ENCODE assay signal across 13 cellular contexts in the genomic region with DNA sequence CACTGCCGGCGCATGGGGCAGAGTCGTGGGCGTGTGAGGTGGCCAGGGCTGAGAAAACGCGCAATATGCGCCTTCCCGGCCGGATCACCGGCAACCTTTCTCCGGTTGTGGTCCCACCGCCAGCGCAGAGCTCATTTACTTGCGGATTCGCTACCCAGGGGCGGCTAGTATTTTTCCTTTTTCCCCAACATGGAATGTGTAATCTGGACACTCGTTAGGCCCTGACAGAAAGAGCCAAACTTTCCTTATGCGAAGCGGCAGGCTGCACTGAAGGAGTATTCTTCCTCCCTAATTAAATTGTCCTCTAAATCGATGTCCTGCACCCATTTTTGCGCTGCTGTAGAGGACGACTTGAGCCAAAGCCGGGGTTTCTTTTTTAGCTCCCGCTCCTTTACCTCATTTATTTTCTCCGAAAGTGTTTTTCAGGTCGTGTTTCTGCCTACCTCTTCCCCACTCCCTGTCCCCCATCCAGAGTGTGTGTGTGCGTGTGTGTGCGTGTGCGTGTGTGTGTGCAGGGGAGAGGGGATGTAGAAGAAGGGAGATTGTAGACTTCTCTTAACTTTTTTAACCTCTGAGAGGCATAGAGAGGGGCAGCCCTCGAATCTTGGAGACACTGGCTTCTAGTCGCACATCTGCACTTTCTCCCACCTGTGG. TPM values are rescaled to one million over a fixed set of nuclear protein-coding genes. Genes with fewer than 3 reads are reported as not detected.
A peak's percentile ranks its signal among the peaks of the same experiment; 100 is the strongest.
DNase-seq lines count a peak whose midpoint lies in the region; ATAC-seq and TF ChIP-seq lines count a peak whose summit lies in the region.
"Had no signal": no experiment of that assay in that cellular context is flagged by ENCODE, and none has a peak within 500 bp of the region (broad histone marks: within the 10 kb centered on the region; RNA-seq: fewer than 3 reads in every experiment).

No MANE protein-coding gene starts in this region.

- peaks cover 37% of the 10 kb centered on the region for H3K4me1 ChIP-seq in CD8-positive, alpha-beta memory T cell (ENCODE audit: insufficient read depth, low read length)
- H3K4me1 ChIP-seq in HUES48 (ENCODE audit: control insufficient read depth, insufficient read depth, low read length) (peaks cover 52% of the 10 kb centered on the region), neutrophil (ENCODE audit: control insufficient read depth in 1 of 2, insufficient read depth in 1 of 2, low read depth in 1 of 2, low read length in 1 of 2) (peaks cover 95 to 99% of the 10 kb centered on the region in 2 experiments), A673 (ENCODE audit: insufficient read depth, low read length, poor library complexity, severe bottlenecking) (peaks cover 7% of the 10 kb centered on the region)

- CTCF ChIA-PET in CD8-positive, alpha-beta memory T cell (lab: Charles Lee) = no interaction called here
- CTCF ChIA-PET in A673 (lab: Charles Lee) = no interaction called here

- no TSS peak for BruUV-seq in A673 (replicated peaks; lab: Mats Ljungman, UMichigan)

- no peaks in the 10 kb centered on the region for H3K36me3 ChIP-seq in CD8-positive, alpha-beta memory T cell (ENCODE audit: insufficient read depth, low read length)
- H3K36me3 ChIP-seq in HUES48 (ENCODE audit: control insufficient read depth, insufficient read depth, low read length) = no peaks in the 10 kb centered on the region
- no peaks in the 10 kb centered on the region for H3K36me3 ChIP-seq in neutrophil
- no peaks in the 10 kb centered on the region for H3K36me3 ChIP-seq in A673 (ENCODE audit: insufficient read depth, low read length, poor library complexity, severe bottlenecking)
- H3K36me3 ChIP-seq: heart left ventricle, sigmoid colon had no signal

- ATAC-seq in HG02938 (IDR thresholded peaks at IDR 0.05; ENCODE audit: unreplicated experiment) (no peak), esophagus mucosa (no peak)
- ATAC-seq: heart left ventricle had no signal

- peaks cover 0 to under 1% (median 0%) of the 10 kb centered on the region in 3 donors for H3K36me3 Mint-ChIP-seq in CD8-positive, alpha-beta memory T cell
- no peaks in the 10 kb centered on the region for H3K36me3 Mint-ChIP-seq in dendritic cell treated with granulocyte-macrophage colony-stimulating factor and Interleukin-4, amounts not matched to agents 40 ng/mL and 50 ng/mL, for 4 days (ENCODE audit: low read depth)
- H3K36me3 Mint-ChIP-seq: mesothelial cell of epicardium had no signal

- H3K4me1 Mint-ChIP-seq in CD8-positive, alpha-beta memory T cell = peaks cover 61 to 90% (median 70%) of the 10 kb centered on the region in 3 donors
- H3K4me1 Mint-ChIP-seq in dendritic cell treated with granulocyte-macrophage colony-stimulating factor and Interleukin-4, amounts not matched to agents 40 ng/mL and 50 ng/mL, for 4 days (ENCODE audit: low read depth) = peaks cover 90% of the 10 kb centered on the region

- H3K27ac ChIP-seq in CD8-positive, alpha-beta memory T cell (ENCODE audit: low read depth, low read length) = no peak overlapping the region
- H3K27ac ChIP-seq in HUES48 (ENCODE audit: low read depth, low read length) = no peak overlapping the region
- H3K27ac ChIP-seq in neutrophil = no peak overlapping the region
- H3K27ac ChIP-seq in A673 (ENCODE audit: low read depth, low read length, poor library complexity, severe bottlenecking) = no peak overlapping the region
- H3K27ac ChIP-seq: heart left ventricle, sigmoid colon had no signal

- H3K27me3 ChIP-seq in CD8-positive, alpha-beta memory T cell (ENCODE audit: insufficient read depth, low read length, poor library complexity, severe bottlenecking) = peaks cover 57% of the 10 kb centered on the region
- H3K27me3 ChIP-seq in HUES48 (ENCODE audit: control insufficient read depth, insufficient read depth, low read length) (peaks cover 96% of the 10 kb centered on the region), neutrophil (peaks cover 100% of the 10 kb centered on the region), A673 (replicated peaks; ENCODE audit: insufficient read depth, low read depth, low read length, poor library complexity) (peaks cover 19% of the 10 kb centered on the region)

- POLR2A ChIA-PET in CD8-positive, alpha-beta memory T cell (lab: Charles Lee) = no interaction called here
- POLR2A ChIA-PET in A673 (lab: Charles Lee; ENCODE audit: low non-redundant PET) = no interaction called here

- no peak for TF ChIP-seq CTCF in neutrophil (IDR thresholded peaks at IDR 0.05)
- no peak for TF ChIP-seq CTCF in A673 (conservative IDR thresholded peaks at IDR 0.05; ENCODE audit: low read depth, low read length)

- no peak for DNase-seq in CD8-positive, alpha-beta memory T cell
- DNase-seq in midbrain (lab: John Stamatoyannopoulos, UW) = no peak
- no peak for DNase-seq in A673 (ENCODE audit: low spot score)
- DNase-seq: heart left ventricle, NCI-H2171, SW 1271 had no signal

- H3K9me3 Mint-ChIP-seq in CD8-positive, alpha-beta memory T cell = peaks cover 0 to 13% (median 4%) of the 10 kb centered on the region in 5 donors
- H3K9me3 Mint-ChIP-seq in dendritic cell treated with granulocyte-macrophage colony-stimulating factor and Interleukin-4, amounts not matched to agents 40 ng/mL and 50 ng/mL, for 4 days = no peaks in the 10 kb centered on the region
- H3K9me3 Mint-ChIP-seq: mesothelial cell of epicardium had no signal

- H3K9ac ChIP-seq in HUES48 (ENCODE audit: low read depth, low read length) = no peak overlapping the region

- H3K27me3 Mint-ChIP-seq in CD8-positive, alpha-beta memory T cell = peaks cover 79 to 90% of the 10 kb centered on the region in 2 donors
- peaks cover 96% of the 10 kb centered on the region for H3K27me3 Mint-ChIP-seq in dendritic cell treated with granulocyte-macrophage colony-stimulating factor and Interleukin-4, amounts not matched to agents 40 ng/mL and 50 ng/mL, for 4 days

- intact Hi-C loops in dendritic cell treated with granulocyte-macrophage colony-stimulating factor and Interleukin-4, amounts not matched to agents 40 ng/mL and 50 ng/mL, for 4 days (cut with micrococcal nuclease) = no loop called here
- intact Hi-C loops in A673 (cut with micrococcal nuclease; ENCODE audit: unreplicated experiment) = no loop called here

- H3K4me3 Mint-ChIP-seq in CD8-positive, alpha-beta memory T cell = peak overlapping the region; percentile 10 to 82 (median 51)
- peak overlapping the region; percentile 72 for H3K4me3 Mint-ChIP-seq in dendritic cell treated with granulocyte-macrophage colony-stimulating factor and Interleukin-4, amounts not matched to agents 40 ng/mL and 50 ng/mL, for 4 days

- H3K4me3 ChIP-seq in CD8-positive, alpha-beta memory T cell (ENCODE audit: low read length) = no peak overlapping the region
- H3K4me3 ChIP-seq in HUES48 (ENCODE audit: low read depth, low read length) (peak overlapping the region; percentile 46; the same call in 1 of the 2 replicates), neutrophil (ENCODE audit: low read depth in 1 of 2, low read length in 1 of 2) (peak overlapping the region; percentile 60 to 71), A673 (ENCODE audit: low read depth, low read length, poor library complexity, severe bottlenecking) (no peak overlapping the region)

- H3K27ac Mint-ChIP-seq in CD8-positive, alpha-beta memory T cell = no peak overlapping the region
- no peak overlapping the region for H3K27ac Mint-ChIP-seq in dendritic cell treated with granulocyte-macrophage colony-stimulating factor and Interleukin-4, amounts not matched to agents 40 ng/mL and 50 ng/mL, for 4 days
- H3K27ac Mint-ChIP-seq: mesothelial cell of epicardium had no signal

- no peaks in the 10 kb centered on the region for H3K9me3 ChIP-seq in CD8-positive, alpha-beta memory T cell (ENCODE audit: low read length)
- H3K9me3 ChIP-seq in HUES48 (ENCODE audit: control insufficient read depth, insufficient read depth, low read length) = no peaks in the 10 kb centered on the region
- H3K9me3 ChIP-seq in neutrophil = no peaks in the 10 kb centered on the region
- H3K9me3 ChIP-seq in A673 (ENCODE audit: low read depth, low read length, poor library complexity, severe bottlenecking) = no peaks in the 10 kb centered on the region
- H3K9me3 ChIP-seq: heart left ventricle had no signal

RNA-seq across cellular contexts. Expression of a gene that starts 2.7 kb away (rescaled TPM):
- total RNA-seq in CD8-positive, alpha-beta memory T cell = not detected
- polyA plus RNA-seq in CD8-positive, alpha-beta memory T cell = not detected
- total RNA-seq in esophagus mucosa (1.8 TPM), A673 (2021) (1.1 and 2.1 TPM in 2 replicates)
- polyA plus RNA-seq: heart left ventricle, sigmoid colon had no signal

Comparison
In these comparisons a context has a peak if more than half of its experiments do, and no peak if none do; other contexts are left out.
1. H3K4me3 ChIP-seq: peak in HUES48 (single experiment) and neutrophil (2 of 2); none in CD8-positive, alpha-beta memory T cell (single experiment) and A673 (single experiment).